Comparison of ENCODE assay signal across 1 cellular context in the genomic region with DNA sequence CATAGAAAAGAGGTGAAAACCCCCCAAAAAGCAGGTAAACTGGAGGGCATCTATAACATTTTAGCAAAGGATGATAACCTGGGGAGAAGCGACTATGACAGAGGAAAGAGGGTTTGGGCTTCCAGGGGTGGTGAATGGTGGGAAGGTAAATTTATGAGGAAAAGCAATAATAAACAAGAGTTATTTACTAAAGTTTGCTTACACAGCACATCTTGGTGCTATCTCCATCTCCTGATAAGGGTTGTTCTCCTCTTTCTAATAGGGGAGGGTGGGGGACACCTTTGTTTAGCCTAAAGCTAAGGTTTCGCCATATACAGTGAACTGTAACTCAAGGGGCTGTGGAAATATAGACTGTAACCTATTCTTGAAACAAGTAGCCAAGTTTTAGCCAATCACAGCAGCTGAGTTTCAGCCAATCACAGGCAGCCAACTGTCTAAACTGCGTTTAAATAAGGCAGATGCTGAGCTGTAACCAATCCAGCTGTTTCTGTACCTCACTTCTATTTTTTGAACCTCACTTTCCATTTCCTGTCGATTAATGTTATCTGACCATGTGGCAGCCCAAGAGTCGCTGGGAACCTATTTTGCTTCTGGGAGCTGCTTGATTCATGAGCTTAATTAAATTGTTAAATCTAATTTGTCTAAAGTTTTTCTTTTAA.
TF ChIP-seq lines count a peak whose summit lies in the region.

No MANE protein-coding gene starts in this region.

TF ChIP-seq in HCT116, 20 proteins besides CTCF, POLR2A, EP300 and RAD21 (continued from another document):
- TF ChIP-seq TCF7L2 (IDR thresholded peaks at IDR 0.05; ENCODE audit: borderline replicate concordance, extremely low read depth, insufficient read depth, insufficient read length) = no peak
- TF ChIP-seq POLR2AphosphoS5 (IDR thresholded peaks at IDR 0.05; ENCODE audit: low read depth, low read length) = no peak
- TF ChIP-seq JUND (IDR thresholded peaks at IDR 0.05) = no peak
- TF ChIP-seq ELF1 (IDR thresholded peaks at IDR 0.05; ENCODE audit: borderline replicate concordance, low read depth) = no peak
- TF ChIP-seq SIN3A (IDR thresholded peaks at IDR 0.05; ENCODE audit: low read depth) = no peak
